In the genomic region with DNA sequence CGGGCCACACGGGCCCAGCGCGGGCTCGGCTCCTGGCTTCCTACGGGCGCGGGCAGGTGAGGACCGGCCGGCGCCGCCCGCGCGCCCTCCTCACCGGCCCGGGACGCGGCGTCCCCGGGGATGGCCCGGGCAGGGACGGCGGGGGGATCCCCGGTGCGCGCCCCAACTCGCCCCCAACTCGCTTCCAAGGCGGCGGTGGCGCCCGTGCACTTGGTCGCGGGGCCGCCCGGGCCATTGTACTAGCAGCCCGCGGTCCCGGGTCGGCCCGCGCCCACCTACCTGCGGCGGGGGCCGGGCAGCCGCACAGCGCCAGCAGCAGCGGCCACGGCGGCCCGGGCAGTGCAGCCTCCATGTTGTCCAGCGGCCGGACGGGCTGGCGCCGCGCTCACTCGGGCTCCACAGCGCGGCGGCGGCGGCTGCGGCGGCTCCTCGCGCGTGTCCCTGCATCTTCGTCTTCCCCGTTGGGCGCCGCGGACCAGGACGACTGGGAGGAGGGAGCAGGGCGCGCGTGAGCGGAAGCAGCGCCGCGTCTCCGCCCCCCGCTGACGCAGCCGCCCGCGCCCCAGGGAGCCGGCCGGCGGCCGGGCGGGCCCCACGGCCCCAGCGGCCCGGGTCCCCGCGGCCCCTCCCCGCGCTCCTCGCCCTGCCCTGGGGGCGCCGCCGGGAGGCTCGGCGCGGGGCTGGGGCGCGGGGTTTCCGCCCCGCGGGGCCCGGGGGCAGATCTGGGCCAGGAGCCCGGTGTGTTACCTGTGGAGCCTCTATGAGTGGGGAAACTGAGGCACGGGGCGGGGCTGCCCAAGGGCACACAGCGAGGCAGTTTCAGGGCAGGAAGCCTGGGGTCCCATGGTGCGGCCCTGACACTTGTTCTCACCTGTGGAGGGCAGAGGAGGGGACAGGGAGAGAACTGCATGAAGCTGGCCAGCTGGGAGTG, we compare ENCODE assay signal across 8 cellular contexts.
DNase-seq lines count a peak whose midpoint lies in the region; ATAC-seq and TF ChIP-seq lines count a peak whose summit lies in the region.

No MANE protein-coding gene starts in this region.

- H3K4me3 Mint-ChIP-seq in neural crest cell, result peak overlapping the region; percentile 91

- no peaks in the 10 kb centered on the region for H3K9me3 Mint-ChIP-seq in neural crest cell

- POLR2A ChIA-PET in GM10248 (lab: Yijun Ruan, JAX), result no interaction called here

- H3K36me3 ChIP-seq in Peyer's patch (no peaks in the 10 kb centered on the region), stomach smooth muscle (ENCODE audit: control insufficient read depth in 2 of 2, insufficient read depth in 2 of 2, low read length in 2 of 2) (no peaks in the 10 kb centered on the region)

- peak; percentile 69 for ATAC-seq in HG02642 (IDR thresholded peaks at IDR 0.05; ENCODE audit: poor library complexity, unreplicated experiment)

- H3K4me3 ChIP-seq in Peyer's patch, result peak overlapping the region; percentile 75 to 99 (median 87)
- H3K4me3 ChIP-seq in fibroblast of villous mesenchyme (ENCODE audit: low read depth, low read length), result peak overlapping the region; percentile 67
- peak overlapping the region; percentile 68 to 75 for H3K4me3 ChIP-seq in stomach smooth muscle (ENCODE audit: low read length in 2 of 2)

- H3K9ac ChIP-seq in stomach smooth muscle (ENCODE audit: low read length in 2 of 2), result peak overlapping the region; percentile 85 to 87

- H3K27ac ChIP-seq in Peyer's patch (peak overlapping the region; percentile 71 to 95 (median 82)), stomach smooth muscle (ENCODE audit: low read length) (peak overlapping the region; percentile 85)

- H3K4me1 ChIP-seq in Peyer's patch (peaks cover 0 to 31% (median 14%) of the 10 kb centered on the region in 4 donors), stomach smooth muscle (ENCODE audit: control insufficient read depth, insufficient read depth, low read length) (peaks cover 39% of the 10 kb centered on the region)

- H3K27me3 ChIP-seq in Peyer's patch (no peaks in the 10 kb centered on the region), stomach smooth muscle (ENCODE audit: control insufficient read depth in 1 of 2, insufficient read depth in 2 of 2, low read length in 2 of 2) (no peaks in the 10 kb centered on the region)

- H3K9me3 ChIP-seq in Peyer's patch (no peaks in the 10 kb centered on the region), stomach smooth muscle (ENCODE audit: control insufficient read depth in 2 of 2, low read length in 2 of 2) (no peaks in the 10 kb centered on the region)

- CTCF ChIA-PET in GM10248 (lab: Yijun Ruan, JAX), result no interaction called here

- peaks cover 48% of the 10 kb centered on the region for H3K4me1 Mint-ChIP-seq in neural crest cell

- TF ChIP-seq POLR2A in Peyer's patch (IDR thresholded peaks at IDR 0.05), result peak; percentile 82

- peaks cover 5% of the 10 kb centered on the region for H3K27me3 Mint-ChIP-seq in neural crest cell (ENCODE audit: low read depth)

- H3K27ac Mint-ChIP-seq in neural crest cell (ENCODE audit: unreplicated experiment), result no peak overlapping the region

- peak; percentile 89 for DNase-seq in GM10248 (ENCODE audit: extremely low spot score)
- DNase-seq in Peyer's patch, result peak; percentile 71 to 90 (median 87)
- peak; percentile 87 for DNase-seq in activated effector memory CD4-positive, alpha-beta T cell treated with anti-CD3 and anti-CD28 coated beads, Interleukin-2, amount 50 U/mL, for 16 hours
- DNase-seq in fibroblast of villous mesenchyme (ENCODE audit: low read depth), result peak; percentile 74
- DNase-seq in neural crest cell (ENCODE audit: low read depth, low spot score), result no peak
- no peak for DNase-seq in NCI-H2107 (lab: John Stamatoyannopoulos, UW)

- TF ChIP-seq CTCF in GM10248 (IDR thresholded peaks at IDR 0.05; ENCODE audit: control extremely low read depth, extremely low read depth, low read depth, missing control alignments) (no peak), Peyer's patch (IDR thresholded peaks at IDR 0.05) (peak in 1 of 6 experiments; percentile 11), fibroblast of villous mesenchyme (IDR thresholded peaks at IDR 0.05; ENCODE audit: insufficient read depth, low read depth, low read length) (no peak), neural crest cell (conservative IDR thresholded peaks at IDR 0.05) (no peak)

- H3K36me3 Mint-ChIP-seq in neural crest cell (ENCODE audit: low read depth), result no peaks in the 10 kb centered on the region

Comparison
In these comparisons a context has a peak if more than half of its experiments do, and no peak if none do; other contexts are left out.
1. DNase-seq: peak in GM10248 (single experiment), Peyer's patch (3 of 3), activated effector memory CD4-positive, alpha-beta T cell treated with anti-CD3 and anti-CD28 coated beads, Interleukin-2, amount 50 U/mL, for 16 hours (single experiment) and fibroblast of villous mesenchyme (single experiment); none in neural crest cell (single experiment) and NCI-H2107 (single experiment).
2. Peak in every context shown above with its lines, with median percentiles within 50 percentile points of each other: H3K4me3 ChIP-seq.